Comparison of ENCODE assay signal across 2 cellular contexts in the genomic region with DNA sequence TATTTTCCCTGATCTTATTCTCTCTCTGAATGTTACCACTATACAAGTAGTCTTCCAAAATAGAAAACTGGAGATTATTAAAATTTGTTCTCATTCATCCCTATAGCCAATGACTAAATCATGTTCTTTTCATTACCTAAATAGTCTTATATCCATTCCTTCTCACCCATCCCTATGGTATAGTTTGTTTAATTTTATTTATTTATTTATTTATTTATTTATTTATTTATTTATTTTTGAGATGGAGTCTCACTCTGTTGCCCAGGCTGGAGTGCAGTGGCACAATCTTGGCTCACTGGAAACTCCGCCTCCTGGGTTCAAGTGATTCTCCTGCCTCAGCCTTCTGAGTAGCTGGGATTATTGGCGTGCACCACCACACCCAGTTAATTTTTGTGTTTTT. TPM values are rescaled to one million over a fixed set of nuclear protein-coding genes. Genes with fewer than 3 reads are reported as not detected.
"Had no signal": no experiment of that assay in that cellular context is flagged by ENCODE, and none has a peak within 500 bp of the region (broad histone marks: within the 10 kb centered on the region; RNA-seq: fewer than 3 reads in every experiment).

No MANE protein-coding gene starts in this region.

RNA-seq across cellular contexts. Expression of gene SH2D1B, which starts 50.5 kb away (rescaled TPM):
- total RNA-seq: HepG2, HT-29 had no signal
- polyA plus RNA-seq: HepG2 had no signal
